Comparison of ENCODE assay signal across 8 cellular contexts in genomic region chr1:10430216-10431064, GRCh38. TPM values are rescaled to one million over a fixed set of nuclear protein-coding genes. Genes with fewer than 3 reads are reported as not detected.
DNase-seq lines count a peak whose midpoint lies in the region; ATAC-seq, FAIRE-seq and TF ChIP-seq lines count a peak whose summit lies in the region.

CENPS (plus strand) TSS chr1:10430433; CDS start chr1:10430518, 85 bp downstream.

- in situ Hi-C loops in HepG2 (cut with HindIII; ENCODE audit: extremely low pct_ligation_motif_present, low pct_unique_long_range_greater_than_20kb), result loop anchor here (5.0 kb wide), 1 partner anchor 67 kb away; no protein-coding TSS in a partner anchor

- WGBS in HepG2 (ENCODE audit: low lambda C conversion rate), result 0% methylated on average over 26 of the region's 94 CpGs

- H3K79me2 ChIP-seq in HepG2 (ENCODE audit: insufficient read depth, low read length), result peaks cover 5% of the 10 kb centered on the region

- intact Hi-C loops in HepG2 (cut with micrococcal nuclease; ENCODE audit: unreplicated experiment), result loop anchor here (1.0 to 5.0 kb wide), 2 partner anchors 42 to 64 kb away; partner anchors contain the start of genes DFFA and PEX14

- H4K20me1 ChIP-seq in HepG2 (ENCODE audit: insufficient read depth, low read length), result no peaks in the 10 kb centered on the region

- peak; percentile 96 for TF ChIP-seq RAD21 in HepG2 (CRISPR knock-in tag; IDR thresholded peaks at IDR 0.05)

- TF ChIP-seq EP300 in HepG2 (IDR thresholded peaks at IDR 0.05; ENCODE audit: low read depth in 2 of 2, low read length in 2 of 2) (peak; percentile 39 to 66; a peak in 2 of 4 replicates), HepG2 (CRISPR knock-in tag; IDR thresholded peaks at IDR 0.05; ENCODE audit: borderline replicate concordance) (peak; percentile 68)

- TF ChIP-seq POLR2A in HepG2 (IDR thresholded peaks at IDR 0.05; ENCODE audit: insufficient read depth in 1 of 2, low read depth in 2 of 2, low read length in 2 of 2), result peak; percentile 73 to 87

- H3K4me1 ChIP-seq in HepG2 (ENCODE audit: insufficient read depth, low read length), result peaks cover 53% of the 10 kb centered on the region

- DNase-seq in C1 segment of cervical spinal cord (lab: John Stamatoyannopoulos, UW) (peak; percentile 34 to 98 (median 89)), GM19239 (ENCODE audit: insufficient read length, low spot score) (peak; percentile 93), NCI-H69 (lab: John Stamatoyannopoulos, UW) (peak; percentile 87), dedifferentiated amniotic fluid mesenchymal stem cell (ENCODE audit: extremely low spot score) (peak; percentile 87), HepG2 (ENCODE audit: low spot score) (peak; percentile 82)
- DNase-seq in activated CD4-positive, alpha-beta T cell treated with anti-CD3 and anti-CD28 coated beads, Interleukin-2, amount 50 U/mL, for 1 hour, result peak; percentile 84
- peak; percentile 85 to 94 for DNase-seq in stimulated activated CD4-positive, alpha-beta T cell treated with anti-CD3 and anti-CD28 coated beads, Interleukin-2, amount 100 ng/mL, for 48 hours

- peak within 1 kb of the TSS; percentile 76 for H3K27ac ChIP-seq in HepG2 (ENCODE audit: extremely low read length, insufficient read depth, low read length)

- H3K4me3 ChIP-seq in HepG2 (replicated peaks in 1 of 3; ENCODE audit: insufficient read depth in 1 of 3, low read depth in 2 of 3, low read length in 3 of 3), result peak within 1 kb of the TSS; percentile 63 to 79 (median 78)

- H3K4me2 ChIP-seq in HepG2 (ENCODE audit: low read depth, low read length), result peak within 1 kb of the TSS; percentile 97

- peak within 1 kb of the TSS; percentile 79 for H3K9ac ChIP-seq in HepG2 (ENCODE audit: insufficient read depth, low read depth, low read length)

- no peaks in the 10 kb centered on the region for H3K9me3 ChIP-seq in HepG2 (ENCODE audit: low read length)

- ATAC-seq in HG03442 (IDR thresholded peaks at IDR 0.05; ENCODE audit: unreplicated experiment) (peak; percentile 78), HepG2 (peak; percentile 92)

- POLR2A ChIA-PET in HepG2 (lab: Yijun Ruan, JAX), result interaction anchor here (0.6 to 2.1 kb wide), 5 partner anchors 32 to 82 kb away, joined by 3 to 8 read pairs (median 5); partner anchors contain the start of genes DFFA and PGD

- CTCF ChIA-PET in HepG2 (lab: Yijun Ruan, JAX; ENCODE audit: low intra/inter-chr PET ratio, low total read pairs), result interaction anchor here (1.4 to 4.5 kb wide), 4 partner anchors 45 to 64 kb away, joined by 3 to 46 read pairs (median 14); no protein-coding TSS in a partner anchor

- no peaks in the 10 kb centered on the region for H3K36me3 ChIP-seq in HepG2 (replicated peaks in 1 of 2; ENCODE audit: control insufficient read depth in 1 of 2, insufficient read depth in 2 of 2, low read length in 2 of 2)

- peak; percentile 95 for TF ChIP-seq CTCF in HepG2 (CRISPR knock-in tag; IDR thresholded peaks at IDR 0.05)

- TSS peak; percentile 63 for BruUV-seq in HepG2 (replicated peaks; lab: Mats Ljungman, UMichigan)

- FAIRE-seq in GM19239 (lab: Jason Lieb, UNC) (no peak), HepG2 (lab: Jason Lieb, UNC) (peak; percentile 36)

- peak within 1 kb of the TSS; percentile 70 for H2AFZ ChIP-seq in HepG2 (ENCODE audit: low read length)

- no peaks in the 10 kb centered on the region for H3K27me3 ChIP-seq in HepG2 (ENCODE audit: control insufficient read depth in 1 of 2, insufficient read depth in 2 of 2, low read length in 2 of 2)

TF ChIP-seq in HepG2, 621 proteins besides CTCF, POLR2A, EP300 and RAD21 (continues in another document):
- TF ChIP-seq MXD3 (CRISPR knock-in tag; IDR thresholded peaks at IDR 0.05) (peak; percentile 87), ZNF205 (CRISPR knock-in tag; IDR thresholded peaks at IDR 0.05) (peak; percentile 61), ZNF274 (CRISPR knock-in tag; IDR thresholded peaks at IDR 0.05) (peak; percentile 82; the same call in 1 of the 2 replicates), SOX13 (IDR thresholded peaks at IDR 0.05) (no peak), SOX13 (CRISPR knock-in tag; conservative IDR thresholded peaks at IDR 0.05 in 1 of 2, IDR thresholded peaks at IDR 0.05 in 1 of 2) (peak in 1 of 2 experiments; percentile 36; a peak in 1 of 4 replicates), ZNF780A (CRISPR knock-in tag; IDR thresholded peaks at IDR 0.05) (peak; percentile 98), ZNF567 (CRISPR knock-in tag; IDR thresholded peaks at IDR 0.05; ENCODE audit: borderline replicate concordance) (peak; percentile 95), ZEB1 (IDR thresholded peaks at IDR 0.05; ENCODE audit: insufficient replicate concordance, low read depth) (peak; percentile 49), HDAC1 (CRISPR knock-in tag; IDR thresholded peaks at IDR 0.05) (peak; percentile 98), TSC22D2 (CRISPR knock-in tag; IDR thresholded peaks at IDR 0.05; ENCODE audit: borderline replicate concordance) (no peak; the same call in 1 of the 2 replicates), ZBTB7A (CRISPR knock-in tag; IDR thresholded peaks at IDR 0.05) (peak; percentile 57; the same call in 1 of the 2 replicates), ZNF558 (CRISPR knock-in tag; IDR thresholded peaks at IDR 0.05; ENCODE audit: borderline replicate concordance) (peak; percentile 90; the same call in 1 of the 2 replicates), ELF1 (CRISPR knock-in tag; IDR thresholded peaks at IDR 0.05) (peak; percentile 58), THAP9 (CRISPR knock-in tag; IDR thresholded peaks at IDR 0.05; ENCODE audit: borderline replicate concordance) (peak; percentile 73), NR0B2 (CRISPR knock-in tag; IDR thresholded peaks at IDR 0.05) (peak; percentile 70; the same call in 1 of the 2 replicates), TAF15 (IDR thresholded peaks at IDR 0.05; ENCODE audit: low read depth, low read length, poor library complexity, severe bottlenecking) (peak; percentile 32), SIN3A (IDR thresholded peaks at IDR 0.05; ENCODE audit: borderline replicate concordance, low read depth, low read length) (peak; percentile 85), RFX1 (IDR thresholded peaks at IDR 0.05) (peak; percentile 88), GABPA (IDR thresholded peaks at IDR 0.05; ENCODE audit: low read depth, low read length) (no peak), GABPA (CRISPR knock-in tag; IDR thresholded peaks at IDR 0.05; ENCODE audit: low read depth) (no peak)

RNA-seq across cellular contexts. Expression of gene CENPS, which starts in this region (rescaled TPM):
- total RNA-seq in HepG2 (2016; rRNA removed; fragmentation: Illumina TruSeq; extraction: Trizol), result 22.0 and 24.9 TPM in 2 replicates
- 32.3 and 41.2 TPM in 2 replicates for total RNA-seq in HepG2 (2016; cell fraction: cytosol; rRNA removed; fragmentation: Illumina TruSeq; extraction: Trizol; ENCODE audit: low read depth)
- total RNA-seq in HepG2 (2016; cell fraction: insoluble cytoplasmic fraction; rRNA removed; fragmentation: Illumina TruSeq; extraction: Trizol), result 18.1 and 23.2 TPM in 2 replicates
- total RNA-seq in HepG2 (2016; cell fraction: membrane; rRNA removed; fragmentation: Illumina TruSeq; extraction: Trizol), result 41.4 and 43.7 TPM in 2 replicates
- 8.1 and 10.8 TPM in 2 replicates for total RNA-seq in HepG2 (2016; cell fraction: nucleus; rRNA removed; fragmentation: Illumina TruSeq; extraction: Trizol)
- 2.9 and 3.3 TPM in 2 replicates for polyA plus RNA-seq in HepG2 (2011; rRNA removed)
- polyA plus RNA-seq in HepG2 (2011; cell fraction: cytosol; rRNA removed), result 3.8 and 4.5 TPM in 2 replicates
- polyA plus RNA-seq in HepG2 (2011; cell fraction: nucleus; rRNA removed), result 2.8 and 3.7 TPM in 2 replicates
- 5.0 and 10.5 TPM in 2 replicates for polyA plus RNA-seq in HepG2 (2012)
- 49.6 and 69.4 TPM in 2 replicates for polyA plus RNA-seq in HepG2 (2016; cell fraction: cytosol; fragmentation: Illumina TruSeq; extraction: Trizol; ENCODE audit: low read depth)
- 33.2 and 38.1 TPM in 2 replicates for polyA plus RNA-seq in HepG2 (2016; cell fraction: insoluble cytoplasmic fraction; fragmentation: Illumina TruSeq; extraction: Trizol; ENCODE audit: low read depth)
- polyA plus RNA-seq in HepG2 (2016; cell fraction: membrane; fragmentation: Illumina TruSeq; extraction: Trizol; ENCODE audit: low read depth), result 55.5 and 60.0 TPM in 2 replicates
- polyA plus RNA-seq in HepG2 (2016; cell fraction: nucleus; fragmentation: Illumina TruSeq; extraction: Trizol; ENCODE audit: insufficient read depth, low read depth), result 17.3 and 17.4 TPM in 2 replicates
- polyA minus RNA-seq in HepG2 (2011; rRNA and poly(A)+ RNA removed; ENCODE audit: low replicate concordance), result 5.9 and 8.9 TPM in 2 replicates
- 1.5 and 2.0 TPM in 2 replicates for polyA minus RNA-seq in HepG2 (2011; cell fraction: cytosol; rRNA and poly(A)+ RNA removed)
- 1.0 and 3.9 TPM in 2 replicates for polyA minus RNA-seq in HepG2 (2011; cell fraction: nucleus; rRNA and poly(A)+ RNA removed)

Comparison
In these comparisons a context has a peak if more than half of its experiments do, and no peak if none do; other contexts are left out.
1. Peak in every context shown above with its lines: DNase-seq, ATAC-seq, H3K4me3 ChIP-seq and H3K27ac ChIP-seq.